ENCODE assay signal across 14 cellular contexts in the genomic region with DNA sequence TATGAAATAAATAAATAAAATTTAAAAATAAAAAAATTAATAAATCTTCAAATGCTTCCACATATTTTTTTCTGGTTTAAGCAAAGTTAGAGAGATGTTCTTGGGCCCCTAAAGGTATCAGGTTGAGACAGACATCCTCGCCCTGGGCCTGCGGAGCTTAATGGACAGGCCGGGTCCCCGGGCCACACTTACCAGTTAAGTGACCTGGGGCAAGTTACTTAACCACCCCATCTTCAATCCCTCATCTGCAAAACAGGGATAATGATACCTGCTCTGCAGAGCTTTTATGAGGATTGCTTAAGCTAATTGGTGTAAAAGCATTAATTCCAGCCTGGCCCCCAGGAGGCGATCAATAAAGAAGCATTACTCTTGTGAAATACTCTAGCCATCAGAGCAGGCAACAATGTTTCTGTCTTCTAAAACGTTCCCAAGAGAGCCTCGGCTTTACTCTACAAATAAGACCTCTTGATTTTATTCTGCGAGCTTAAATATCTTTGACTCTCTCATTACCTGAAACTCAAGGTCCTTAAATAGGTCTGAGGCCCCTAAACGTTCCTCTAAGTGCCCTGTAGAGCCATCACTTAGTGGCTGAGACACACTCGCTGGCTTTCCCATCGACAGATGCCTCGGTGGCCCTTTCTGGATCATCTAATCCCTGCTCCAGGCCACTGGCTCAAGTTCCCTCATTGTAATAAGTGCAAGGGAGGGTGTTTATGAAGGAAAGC.
DNase-seq lines count a peak whose midpoint lies in the region; ATAC-seq and TF ChIP-seq lines count a peak whose summit lies in the region.
"Had no signal": no experiment of that assay in that cellular context is flagged by ENCODE, and none has a peak within 500 bp of the region (broad histone marks: within the 10 kb centered on the region; RNA-seq: fewer than 3 reads in every experiment).

No MANE protein-coding gene starts in this region.

- ATAC-seq in heart right ventricle, result no peak
- no peak for ATAC-seq in body of pancreas
- ATAC-seq in HG03196 (IDR thresholded peaks at IDR 0.05; ENCODE audit: unreplicated experiment), result no peak
- ATAC-seq: naive thymus-derived CD8-positive, alpha-beta T cell; right cardiac atrium had no signal

- intact Hi-C loops in cardiac septum (cut with DNase I) (no loop called here), heart right ventricle (cut with DNase I) (no loop called here), body of pancreas (cut with DNase I) (no loop called here), uterus (cut with DNase I; ENCODE audit: low total_unique reads) (no loop called here)

- peaks cover 0 to 42% (median 28%) of the 10 kb centered on the region in 7 donors for H3K27me3 ChIP-seq in heart right ventricle
- H3K27me3 ChIP-seq in body of pancreas, result no peaks in the 10 kb centered on the region
- no peaks in the 10 kb centered on the region for H3K27me3 ChIP-seq in muscle layer of duodenum (ENCODE audit: low read depth, low read length)
- no peaks in the 10 kb centered on the region for H3K27me3 ChIP-seq in uterus

- H3K9me3 ChIP-seq in heart right ventricle, result peaks cover 0 to 30% (median 0%) of the 10 kb centered on the region in 11 donors
- H3K9me3 ChIP-seq in body of pancreas, result no peaks in the 10 kb centered on the region
- H3K9me3 ChIP-seq in muscle layer of duodenum (ENCODE audit: control insufficient read depth in 1 of 2, low read length in 2 of 2), result peaks cover 0 to 7% of the 10 kb centered on the region in 2 donors
- no peaks in the 10 kb centered on the region for H3K9me3 ChIP-seq in uterus
- H3K9me3 ChIP-seq: upper lobe of right lung had no signal

- no peaks in the 10 kb centered on the region for H3K36me3 ChIP-seq in heart right ventricle
- H3K36me3 ChIP-seq in body of pancreas (replicated peaks in 1 of 2; ENCODE audit: insufficient read depth in 1 of 2, low read depth in 2 of 2), result no peaks in the 10 kb centered on the region
- H3K36me3 ChIP-seq in muscle layer of duodenum (ENCODE audit: control insufficient read depth in 1 of 2, insufficient read depth in 2 of 2, low read length in 2 of 2), result no peaks in the 10 kb centered on the region
- no peaks in the 10 kb centered on the region for H3K36me3 ChIP-seq in uterus
- H3K36me3 ChIP-seq: upper lobe of right lung had no signal

- TF ChIP-seq CTCF in heart right ventricle (IDR thresholded peaks at IDR 0.05) (no peak), body of pancreas (IDR thresholded peaks at IDR 0.05) (no peak), uterus (IDR thresholded peaks at IDR 0.05) (no peak)

- no peak overlapping the region for H3K4me3 ChIP-seq in heart right ventricle
- no peak overlapping the region for H3K4me3 ChIP-seq in body of pancreas
- no peak overlapping the region for H3K4me3 ChIP-seq in muscle layer of duodenum (ENCODE audit: low read depth in 1 of 2, low read length in 2 of 2)
- no peak overlapping the region for H3K4me3 ChIP-seq in uterus
- H3K4me3 ChIP-seq: upper lobe of right lung had no signal

- H3K27ac ChIP-seq in heart right ventricle (no peak overlapping the region), body of pancreas (peak overlapping the region in 2 of 4 donors; percentile 36 to 61), muscle layer of duodenum (ENCODE audit: low read length) (peak overlapping the region; percentile 39), uterus (peak overlapping the region; percentile 54 to 82)
- H3K27ac ChIP-seq: upper lobe of right lung had no signal

- DNase-seq in cardiac septum (ENCODE audit: low spot score) (peak; percentile 26), heart right ventricle (no peak), body of pancreas (peak in 3 of 4 donors; percentile 1 to 5 (median 4)), uterus (peak; percentile 4 to 10), dedifferentiated amniotic fluid mesenchymal stem cell (ENCODE audit: extremely low spot score) (no peak), NAMALWA (ENCODE audit: low spot score) (no peak)
- DNase-seq: activated CD4-positive, alpha-beta T cell treated with anti-CD3 and anti-CD28 coated beads, Interleukin-2, amount 50 U/mL, for 4 hours; NCI-H2171 treated with DMSO at 0.1 percent for 48 hours; right cardiac atrium; stimulated activated CD4-positive, alpha-beta T cell treated with anti-CD3 and anti-CD28 coated beads, Interleukin-4, amount 100 ng/mL, for 1 hour had no signal

- H3K4me1 ChIP-seq in heart right ventricle (no peaks in the 10 kb centered on the region), body of pancreas (peaks cover 44% of the 10 kb centered on the region), muscle layer of duodenum (ENCODE audit: control insufficient read depth in 1 of 2, insufficient read depth in 2 of 2, low read length in 2 of 2) (no peaks in the 10 kb centered on the region), uterus (peaks cover 13 to 14% of the 10 kb centered on the region in 2 donors)

- WGBS in heart right ventricle, 2 donors, result 78 to 79% methylated on average over 12 of the region's 12 CpGs
- WGBS in body of pancreas, 2 donors, result 67 to 70% methylated on average over 12 of the region's 12 CpGs

- TF ChIP-seq POLR2A in body of pancreas (IDR thresholded peaks at IDR 0.05) (no peak), uterus (IDR thresholded peaks at IDR 0.05) (no peak)

Comparison
In these comparisons a context has a peak if more than half of its experiments do, and no peak if none do; other contexts are left out.
1. DNase-seq: peak in cardiac septum (single experiment), body of pancreas (3 of 4) and uterus (2 of 2); none in heart right ventricle (0 of 2), dedifferentiated amniotic fluid mesenchymal stem cell (single experiment) and NAMALWA (single experiment).
2. H3K27ac ChIP-seq: peak in muscle layer of duodenum (single experiment) and uterus (2 of 2); none in heart right ventricle (0 of 10).